ENCODE assay signal across 8 cellular contexts in genomic region chr13:74026753-74027152, GRCh38.
DNase-seq lines count a peak whose midpoint lies in the region; ATAC-seq and TF ChIP-seq lines count a peak whose summit lies in the region.

No MANE protein-coding gene starts in this region.

- no peak for TF ChIP-seq CTCF in astrocyte of the cerebellum (IDR thresholded peaks at IDR 0.05; ENCODE audit: low read depth, low read length, missing control alignments)

- H3K4me3 ChIP-seq in astrocyte of the cerebellum (ENCODE audit: low read depth, low read length): no peak overlapping the region

- DNase-seq in T follicular helper cell (ENCODE audit: low read depth) (peak; percentile 59), astrocyte of the cerebellum (ENCODE audit: low read depth) (peak; percentile 4), cortex of kidney (lab: John Stamatoyannopoulos, UW) (no peak), hepatic stellate cell (ENCODE audit: low spot score) (no peak), UCSD-AML1 (lab: John Stamatoyannopoulos, UW; ENCODE audit: unreplicated experiment) (no peak)
- DNase-seq in stimulated activated CD4-positive, alpha-beta T cell treated with anti-CD3 and anti-CD28 coated beads, Interleukin-12 subunit alpha, Interleukin-12 subunit beta, amount 100 ng/mL, for 24 hours (ENCODE audit: low read depth in 2 of 2): peak; percentile 41 to 43

- in situ Hi-C loops in astrocyte of the cerebellum (cut with HindIII; ENCODE audit: low sequenced_read_pairs): no loop called here

- ATAC-seq in GM18519 (IDR thresholded peaks at IDR 0.05; ENCODE audit: low FRiP score, unreplicated experiment) (peak; percentile 84), HG02885 (IDR thresholded peaks at IDR 0.05; ENCODE audit: poor library complexity, unreplicated experiment) (peak; percentile 90)

Comparison
In these comparisons a context has a peak if more than half of its experiments do, and no peak if none do; other contexts are left out.
1. DNase-seq: peak in T follicular helper cell (single experiment), astrocyte of the cerebellum (single experiment) and stimulated activated CD4-positive, alpha-beta T cell treated with anti-CD3 and anti-CD28 coated beads, Interleukin-12 subunit alpha, Interleukin-12 subunit beta, amount 100 ng/mL, for 24 hours (2 of 2); none in cortex of kidney (single experiment), hepatic stellate cell (single experiment) and UCSD-AML1 (single experiment).